Comparison of ENCODE assay signal across 30 cellular contexts in the genomic region with DNA sequence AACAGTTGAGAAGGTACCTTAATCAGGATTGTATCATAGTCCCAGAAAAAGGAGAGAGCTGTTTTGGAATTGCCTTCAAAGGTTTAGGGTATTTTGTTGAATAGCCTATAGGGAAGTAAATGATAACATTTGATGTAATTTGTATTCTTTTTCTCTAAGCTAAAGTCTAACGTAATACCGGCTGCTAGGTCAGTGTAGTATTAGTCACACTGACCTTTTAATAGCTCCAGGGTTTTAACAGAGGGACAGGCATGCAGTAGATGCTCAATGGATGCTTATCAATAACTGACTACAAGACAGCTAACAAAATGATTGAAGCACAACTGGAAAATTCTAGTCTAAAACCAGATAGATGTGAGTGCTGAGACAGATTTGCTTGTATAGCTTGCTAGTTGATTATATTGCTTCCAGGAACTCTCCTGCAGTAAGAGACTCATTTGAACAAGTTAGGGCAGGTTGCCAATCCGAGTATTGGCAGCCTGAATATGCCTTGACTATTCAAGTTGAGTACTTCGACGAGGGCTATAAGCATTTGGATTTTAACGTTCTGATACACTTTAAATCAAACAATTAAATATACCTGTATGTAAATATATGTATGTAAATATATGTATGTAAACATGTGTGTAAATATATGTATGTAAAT. TPM values are rescaled to one million over a fixed set of nuclear protein-coding genes. Genes with fewer than 3 reads are reported as not detected.
DNase-seq lines count a peak whose midpoint lies in the region; ATAC-seq and TF ChIP-seq lines count a peak whose summit lies in the region.
"Had no signal": no experiment of that assay in that cellular context is flagged by ENCODE, and none has a peak within 500 bp of the region (broad histone marks: within the 10 kb centered on the region; RNA-seq: fewer than 3 reads in every experiment).

No MANE protein-coding gene starts in this region.

- ATAC-seq in left ventricle myocardium superior (peak; percentile 43), Right ventricle myocardium inferior (no peak), GM18519 (IDR thresholded peaks at IDR 0.05; ENCODE audit: low FRiP score, unreplicated experiment) (no peak)
- ATAC-seq: activated CD4-positive, CD25-positive, alpha-beta regulatory T cell treated with anti-CD3 and anti-CD28 coated beads, Interleukin-2, amount 50 U/mL, for 24 hours; activated T-helper 17 cell treated with anti-CD3 and anti-CD28 coated beads, Interleukin-2, amount 50 U/mL, for 72 hours; left lobe of liver; stimulated activated memory B cell treated with anti-CD40 and anti-IgM and Interleukin-4, amounts not matched to agents 10 μg/mL and 1 μg/mL and 100 μg/mL, for 72 hours; T-helper 17 cell had no signal

- WGBS in transverse colon (ENCODE audit: low coverage in 1 of 2), 2 donors: 50 to 54% methylated on average over 6 of the region's 6 CpGs

- CTCF ChIA-PET in RWPE1 (lab: Yijun Ruan, JAX): no interaction called here

- no peaks in the 10 kb centered on the region for H3K27me3 ChIP-seq in transverse colon
- H3K27me3 ChIP-seq: BLaER1, cardiac muscle cell, esophagus squamous epithelium, neutrophil, uterus had no signal

- TF ChIP-seq CTCF in RWPE1 (conservative IDR thresholded peaks at IDR 0.05; ENCODE audit: low read depth) (no peak), fibroblast of mammary gland (conservative IDR thresholded peaks at IDR 0.05; ENCODE audit: control insufficient read depth, insufficient read depth, low read depth, low read length) (no peak), transverse colon (IDR thresholded peaks at IDR 0.05) (no peak)

- TF ChIP-seq POLR2A in transverse colon (IDR thresholded peaks at IDR 0.05): no peak

- DNase-seq in left ventricle myocardium superior (no peak), Right ventricle myocardium inferior (ENCODE audit: missing footprints) (no peak), RWPE1 (ENCODE audit: low spot score) (peak; percentile 5), fibroblast of mammary gland (ENCODE audit: low read depth) (peak; percentile 26), transverse colon (peak; percentile 43), COLO829 (ENCODE audit: low spot score) (no peak)
- DNase-seq in activated CD4-positive, alpha-beta T cell treated with anti-CD3 and anti-CD28 coated beads, Interleukin-2, amount 50 U/mL, for 48 hours: no peak
- DNase-seq: activated CD4-positive, alpha-beta memory T cell treated with anti-CD3 and anti-CD28 coated beads for 36 hours; activated CD8-positive, alpha-beta memory T cell treated with anti-CD3 and anti-CD28 coated beads, Interleukin-2, amount 50 U/mL, for 4 hours; activated naive CD4-positive, alpha-beta T cell treated with anti-CD3 and anti-CD28 coated beads, Interleukin-2, amount 50 U/mL, for 16 hours; amniotic stem cell; Caco-2; esophagus squamous epithelium; GOT3; hippocampal formation; naive B cell; NCI-H1930; SK-N-SH; stimulated activated CD4-positive, alpha-beta T cell treated with anti-CD3 and anti-CD28 coated beads, Interleukin-4, amount 100 ng/mL, for 4 hours; T-helper 17 cell; uterus had no signal

- no peak overlapping the region for H3K4me3 ChIP-seq in fibroblast of mammary gland (ENCODE audit: control insufficient read depth, low read depth, low read length)
- no peak overlapping the region for H3K4me3 ChIP-seq in transverse colon
- H3K4me3 ChIP-seq: BLaER1, cardiac muscle cell, esophagus squamous epithelium, uterus had no signal

- H3K36me3 ChIP-seq in transverse colon: no peaks in the 10 kb centered on the region
- H3K36me3 ChIP-seq: BLaER1, cardiac muscle cell, esophagus squamous epithelium, neutrophil, uterus had no signal

- intact Hi-C loops in left ventricle myocardium superior (cut with micrococcal nuclease) (no loop called here), Right ventricle myocardium inferior (cut with DNase I) (no loop called here), transverse colon (cut with DNase I; ENCODE audit: low total_unique reads) (no loop called here)

- in situ Hi-C loops in transverse colon (cut with MboI; ENCODE audit: low pct_ligation_motif_present in 1 of 4, low pct_unique_long_range_greater_than_20kb in 1 of 4, low sequenced_read_pairs in 3 of 4): no loop called here

- H3K27ac ChIP-seq in RWPE1: no peak overlapping the region
- H3K27ac ChIP-seq in transverse colon: no peak overlapping the region
- H3K27ac ChIP-seq: BLaER1, cardiac muscle cell, esophagus squamous epithelium, neutrophil, uterus had no signal

- H3K9me3 ChIP-seq in transverse colon: no peaks in the 10 kb centered on the region
- H3K9me3 ChIP-seq: BLaER1, Caco-2, esophagus squamous epithelium, neutrophil, SK-N-SH, uterus had no signal

- no peaks in the 10 kb centered on the region for H3K4me1 ChIP-seq in transverse colon
- H3K4me1 ChIP-seq: BLaER1, Caco-2, esophagus squamous epithelium, uterus had no signal

- POLR2A ChIA-PET in RWPE1 (lab: Yijun Ruan, JAX; ENCODE audit: low non-redundant PET): interaction anchor here (0.7 kb wide), 1 partner anchor 1537 kb away, joined by 3 read pairs; no protein-coding TSS in a partner anchor

- TF ChIP-seq EP300 in transverse colon (IDR thresholded peaks at IDR 0.05; ENCODE audit: low read depth): no peak

RNA-seq across cellular contexts. Expression of gene PNPLA4, which starts 16.5 kb away (rescaled TPM):
- 38.4 TPM for total RNA-seq in left ventricle myocardium superior
- 33.3 TPM for total RNA-seq in Right ventricle myocardium inferior
- total RNA-seq in transverse colon: 10 to 100 TPM in 3 of 4 donors, under 1 TPM in 1; 0.75 to 26.8 (median 17.2) TPM
- total RNA-seq: LHCN-M2 had no signal

Comparison
In these comparisons a context has a peak if more than half of its experiments do, and no peak if none do; other contexts are left out.
1. DNase-seq: peak in RWPE1 (single experiment), fibroblast of mammary gland (single experiment) and transverse colon (single experiment); none in left ventricle myocardium superior (single experiment), Right ventricle myocardium inferior (single experiment), activated CD4-positive, alpha-beta T cell treated with anti-CD3 and anti-CD28 coated beads, Interleukin-2, amount 50 U/mL, for 48 hours (0 of 2) and COLO829 (single experiment).